Comparison of ENCODE assay signal across 13 cellular contexts in the genomic region with DNA sequence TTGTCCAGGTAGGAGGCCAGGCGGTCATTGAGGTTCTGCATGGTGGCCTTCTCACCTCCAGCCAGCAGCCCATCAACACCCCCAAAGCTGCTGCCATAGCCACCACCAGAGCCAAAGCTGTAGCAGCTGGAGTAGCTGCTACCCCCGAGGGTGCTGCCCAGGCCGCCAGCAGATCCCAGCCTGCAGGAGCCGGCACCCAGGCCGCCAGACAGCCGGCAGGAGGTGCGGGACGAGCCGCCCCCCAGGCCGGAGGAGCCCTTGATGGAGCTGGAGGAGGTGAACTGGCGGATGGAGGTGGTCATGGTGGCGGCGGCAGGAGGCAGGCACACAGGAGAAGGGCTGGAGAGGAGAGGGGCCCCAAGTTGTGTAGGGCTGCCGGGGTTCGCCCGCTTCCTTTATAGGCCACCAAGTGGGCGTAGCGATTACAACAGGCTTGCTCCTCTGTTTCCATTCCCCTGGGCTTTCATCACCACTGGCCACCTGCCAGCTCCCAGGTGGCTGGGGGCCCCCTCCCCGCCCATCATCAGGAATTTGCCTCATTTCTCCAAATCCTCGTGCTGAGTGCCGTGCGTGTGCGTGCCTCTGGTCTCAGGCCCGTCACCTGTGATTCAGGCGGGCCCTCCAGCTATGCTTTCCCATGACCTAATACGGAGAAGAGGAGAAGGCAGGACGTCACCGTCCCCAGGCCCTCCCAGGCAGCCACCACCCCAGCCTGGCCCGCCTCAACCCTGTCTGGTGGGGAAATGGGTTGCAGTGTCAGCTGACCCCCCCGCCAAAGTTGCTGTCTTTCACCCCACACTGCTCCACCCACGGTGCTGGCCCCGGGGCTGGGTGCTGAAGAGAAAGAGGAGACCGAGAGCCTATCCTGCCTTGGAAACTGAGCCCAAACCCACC. TPM values are rescaled to one million over a fixed set of nuclear protein-coding genes. Genes with fewer than 3 reads are reported as not detected.
DNase-seq lines count a peak whose midpoint lies in the region; ATAC-seq and TF ChIP-seq lines count a peak whose summit lies in the region.
"Had no signal": no experiment of that assay in that cellular context is flagged by ENCODE, and none has a peak within 500 bp of the region (broad histone marks: within the 10 kb centered on the region; RNA-seq: fewer than 3 reads in every experiment).

Gene KRT17, minus strand, starts transcription at position 368 of the 894 bp plus-strand sequence. Its CDS starts 66 bp downstream, at position 302.

- peak within 1 kb of the TSS; percentile 49 for H3K4me3 ChIP-seq in RWPE2 (ENCODE audit: severe bottlenecking)
- no peak within 1 kb of the TSS for H3K4me3 ChIP-seq in hepatocyte
- peak within 1 kb of the TSS; percentile 24 for H3K4me3 ChIP-seq in suprapubic skin

- no peak within 1 kb of the TSS for H2BK5ac ChIP-seq in H9 (ENCODE audit: insufficient read length, low read length)

- no peak within 1 kb of the TSS for H3K56ac ChIP-seq in H9 (ENCODE audit: insufficient read length, low read depth, low read length)

- no peak within 1 kb of the TSS for H3K14ac ChIP-seq in H9 (ENCODE audit: insufficient read depth, low read length)

- no peak within 1 kb of the TSS for H3K9ac ChIP-seq in H9 (ENCODE audit: extremely low read depth, insufficient read length, low read length)

- peak; percentile 62 for DNase-seq in H9
- DNase-seq in RWPE2 (ENCODE audit: low spot score), result peak; percentile 97
- peak; percentile 68 for DNase-seq in hepatocyte (ENCODE audit: low spot score)
- peak in 1 of 2 donors; percentile 75 for DNase-seq in suprapubic skin (ENCODE audit: low spot score in 2 of 2)
- DNase-seq in activated CD4-positive, alpha-beta T cell treated with anti-CD3 and anti-CD28 coated beads, Interleukin-2, amount 10 ng/mL, durations not matched to agents 7 days and 5 days, result no peak
- DNase-seq: activated T-cell treated with anti-CD3 and anti-CD28 coated beads, Interleukin-2, amount 50 U/mL, for 24 hours; DMS79; Kasumi-1; right cardiac atrium had no signal

- H3K36me3 ChIP-seq in RWPE2 (ENCODE audit: low read depth) (peaks cover 38% of the 10 kb centered on the region), hepatocyte (replicated peaks; ENCODE audit: insufficient read depth, low read depth) (no peaks in the 10 kb centered on the region), suprapubic skin (no peaks in the 10 kb centered on the region)

- no peaks in the 10 kb centered on the region for H3K79me2 ChIP-seq in H9 (ENCODE audit: insufficient read depth, low read length)
- H3K79me2 ChIP-seq in hepatocyte, result no peaks in the 10 kb centered on the region

- no peak within 1 kb of the TSS for H3K4me3 Mint-ChIP-seq in H9
- no peak within 1 kb of the TSS for H3K4me3 Mint-ChIP-seq in activated CD4-positive, alpha-beta T cell treated with anti-CD3 and anti-CD28 coated beads, Interleukin-2, amount 10 ng/mL, durations not matched to agents 7 days and 5 days
- H3K4me3 Mint-ChIP-seq: activated T-cell treated with anti-CD3 and anti-CD28 coated beads, Interleukin-2, amount 50 U/mL, for 24 hours; memory B cell had no signal

- H2BK15ac ChIP-seq in H9 (ENCODE audit: low read depth, low read length), result no peak within 1 kb of the TSS

- no peaks in the 10 kb centered on the region for H3K23me2 ChIP-seq in H9 (ENCODE audit: insufficient read length, low read depth, low read length, poor library complexity, severe bottlenecking)

- H4K91ac ChIP-seq in H9 (ENCODE audit: insufficient read length, low read depth, low read length), result no peak within 1 kb of the TSS

- H3K27ac ChIP-seq in H9 (ENCODE audit: insufficient read length, low read depth, low read length) (no peak within 1 kb of the TSS), RWPE2 (ENCODE audit: poor library complexity, severe bottlenecking) (peak within 1 kb of the TSS; percentile 99), hepatocyte (no peak within 1 kb of the TSS), suprapubic skin (peak within 1 kb of the TSS; percentile 35)

- POLR2A ChIA-PET in activated CD4-positive, alpha-beta T cell treated with anti-CD3 and anti-CD28 coated beads, Interleukin-2, amount 10 ng/mL, durations not matched to agents 7 days and 5 days (lab: Charles Lee), result no interaction called here

- no peak within 1 kb of the TSS for H2BK120ac ChIP-seq in H9 (ENCODE audit: low read depth, low read length, poor library complexity, severe bottlenecking)

- no peak for TF ChIP-seq POLR2A in suprapubic skin (IDR thresholded peaks at IDR 0.05)

- no peak within 1 kb of the TSS for H3K4ac ChIP-seq in H9 (ENCODE audit: low read depth, low read length)

- H3K4me1 Mint-ChIP-seq in H9, result peaks cover 30 to 39% of the 10 kb centered on the region in 2 experiments
- H3K4me1 Mint-ChIP-seq in activated CD4-positive, alpha-beta T cell treated with anti-CD3 and anti-CD28 coated beads, Interleukin-2, amount 10 ng/mL, durations not matched to agents 7 days and 5 days, result no peaks in the 10 kb centered on the region
- H3K4me1 Mint-ChIP-seq: memory B cell had no signal

- ATAC-seq in RWPE2 (ENCODE audit: low read depth), result peak; percentile 45
- no peak for ATAC-seq in HG02610 (IDR thresholded peaks at IDR 0.05; ENCODE audit: unreplicated experiment)
- no peak for ATAC-seq in HG02970 (IDR thresholded peaks at IDR 0.05; ENCODE audit: low FRiP score, unreplicated experiment)
- ATAC-seq: right cardiac atrium had no signal

- H3K36me3 Mint-ChIP-seq in H9 (ENCODE audit: insufficient read depth in 1 of 3, low read depth in 3 of 3), result no peaks in the 10 kb centered on the region; a peak in 2 of 7 replicates
- no peaks in the 10 kb centered on the region for H3K36me3 Mint-ChIP-seq in activated CD4-positive, alpha-beta T cell treated with anti-CD3 and anti-CD28 coated beads, Interleukin-2, amount 10 ng/mL, durations not matched to agents 7 days and 5 days (ENCODE audit: low read depth)
- H3K36me3 Mint-ChIP-seq: memory B cell had no signal

- H3K9me3 Mint-ChIP-seq in H9, result no peaks in the 10 kb centered on the region
- H3K9me3 Mint-ChIP-seq in activated CD4-positive, alpha-beta T cell treated with anti-CD3 and anti-CD28 coated beads, Interleukin-2, amount 10 ng/mL, durations not matched to agents 7 days and 5 days, result no peaks in the 10 kb centered on the region
- H3K9me3 Mint-ChIP-seq: activated T-cell treated with anti-CD3 and anti-CD28 coated beads, Interleukin-2, amount 50 U/mL, for 24 hours; memory B cell had no signal

- no peaks in the 10 kb centered on the region for H3K79me1 ChIP-seq in H9 (ENCODE audit: insufficient read depth, low read depth, low read length, poor library complexity, severe bottlenecking)

- no peak within 1 kb of the TSS for H3K18ac ChIP-seq in H9 (ENCODE audit: insufficient read length, low read depth, low read length)

- no CpG with 5 or more reads among the region's 33 CpGs for WGBS in H9 (ENCODE audit: extremely low coverage, insufficient read length, low lambda C conversion rate)
- WGBS in hepatocyte (ENCODE audit: low lambda C conversion rate, missing lambda C conversion rate), result 85% methylated on average over 32 of the region's 33 CpGs
- no CpG with 5 or more reads among the region's 33 CpGs for WGBS in suprapubic skin

- no peak within 1 kb of the TSS for H2BK12ac ChIP-seq in H9 (ENCODE audit: insufficient read length, low read depth, low read length)

- H3K4me2 ChIP-seq in H9 (ENCODE audit: insufficient read depth, insufficient read length, low read length) (no peak within 1 kb of the TSS), hepatocyte (no peak within 1 kb of the TSS)

- H4K5ac ChIP-seq in H9 (ENCODE audit: insufficient read length, low read depth, low read length), result no peak within 1 kb of the TSS

- no peak within 1 kb of the TSS for H4K8ac ChIP-seq in H9 (replicated peaks; ENCODE audit: insufficient read length, low read depth, low read length)

- no peak within 1 kb of the TSS for H2AK5ac ChIP-seq in H9 (ENCODE audit: insufficient read length, low read length)

- H3K27me3 ChIP-seq in H9 (ENCODE audit: insufficient read depth, low read length), result no peaks in the 10 kb centered on the region
- H3K27me3 ChIP-seq in RWPE2 (ENCODE audit: insufficient read depth, poor library complexity, severe bottlenecking), result no peaks in the 10 kb centered on the region
- H3K27me3 ChIP-seq in hepatocyte, result no peaks in the 10 kb centered on the region
- peaks cover 5% of the 10 kb centered on the region for H3K27me3 ChIP-seq in suprapubic skin

- TF ChIP-seq EP300 in suprapubic skin (IDR thresholded peaks at IDR 0.05), result no peak

- no peaks in the 10 kb centered on the region; the same call in 1 of the 2 replicates for H3K27me3 Mint-ChIP-seq in H9 (ENCODE audit: low read depth)
- H3K27me3 Mint-ChIP-seq in activated CD4-positive, alpha-beta T cell treated with anti-CD3 and anti-CD28 coated beads, Interleukin-2, amount 10 ng/mL, durations not matched to agents 7 days and 5 days, result no peaks in the 10 kb centered on the region
- H3K27me3 Mint-ChIP-seq: activated T-cell treated with anti-CD3 and anti-CD28 coated beads, Interleukin-2, amount 50 U/mL, for 24 hours had no signal

- H2BK20ac ChIP-seq in H9 (ENCODE audit: low read depth, low read length, poor library complexity, severe bottlenecking), result no peak within 1 kb of the TSS

- CTCF ChIA-PET in activated CD4-positive, alpha-beta T cell treated with anti-CD3 and anti-CD28 coated beads, Interleukin-2, amount 10 ng/mL, durations not matched to agents 7 days and 5 days (lab: Charles Lee), result interaction anchor here (1.2 to 1.3 kb wide), 2 partner anchors 24 to 38 kb away, joined by 3 to 5 read pairs; no protein-coding TSS in a partner anchor

- no peaks in the 10 kb centered on the region for H3K9me2 ChIP-seq in hepatocyte (replicated peaks; ENCODE audit: insufficient read depth)

- H4K20me1 ChIP-seq in H9 (ENCODE audit: control insufficient read depth, insufficient read depth, insufficient read length), result no peaks in the 10 kb centered on the region
- H4K20me1 ChIP-seq in hepatocyte (ENCODE audit: insufficient read depth, poor library complexity, severe bottlenecking), result no peaks in the 10 kb centered on the region

- H3K4me1 ChIP-seq in H9 (ENCODE audit: insufficient read depth, low read length) (no peaks in the 10 kb centered on the region; the same call in 1 of the 2 replicates), RWPE2 (ENCODE audit: insufficient read depth, poor library complexity, severe bottlenecking) (peaks cover 21% of the 10 kb centered on the region), hepatocyte (ENCODE audit: insufficient read depth) (peaks cover 7% of the 10 kb centered on the region), suprapubic skin (peaks cover 59% of the 10 kb centered on the region)

- H3T11ph ChIP-seq in H9 (ENCODE audit: low read length), result no peak within 1 kb of the TSS

- H3K23ac ChIP-seq in H9 (ENCODE audit: insufficient read length, low read depth, low read length), result no peak within 1 kb of the TSS

- peak within 1 kb of the TSS in 1 of 3 experiments; percentile 44; a peak in 3 of 7 replicates for H3K27ac Mint-ChIP-seq in H9
- no peak within 1 kb of the TSS for H3K27ac Mint-ChIP-seq in activated CD4-positive, alpha-beta T cell treated with anti-CD3 and anti-CD28 coated beads, Interleukin-2, amount 10 ng/mL, durations not matched to agents 7 days and 5 days
- H3K27ac Mint-ChIP-seq: activated T-cell treated with anti-CD3 and anti-CD28 coated beads, Interleukin-2, amount 50 U/mL, for 24 hours; memory B cell had no signal

- H2AFZ ChIP-seq in H9 (ENCODE audit: low read length) (no peak within 1 kb of the TSS), hepatocyte (no peak within 1 kb of the TSS)

- H3K9me3 ChIP-seq in H9 (ENCODE audit: control insufficient read depth, low read depth, low read length) (no peaks in the 10 kb centered on the region), RWPE2 (ENCODE audit: severe bottlenecking) (no peaks in the 10 kb centered on the region), hepatocyte (ENCODE audit: low read depth) (no peaks in the 10 kb centered on the region), suprapubic skin (no peaks in the 10 kb centered on the region)

- TF ChIP-seq CTCF in H9 (conservative IDR thresholded peaks at IDR 0.05) (peak; percentile 26; the same call in 1 of the 3 replicates), RWPE2 (IDR thresholded peaks at IDR 0.05; ENCODE audit: poor library complexity, severe bottlenecking) (no peak), hepatocyte (IDR thresholded peaks at IDR 0.05; ENCODE audit: poor library complexity) (no peak), suprapubic skin (IDR thresholded peaks at IDR 0.05) (no peak)

RNA-seq across cellular contexts. Expression of gene KRT17, which starts in this region (rescaled TPM):
- 1.1 and 1.5 TPM in 2 replicates for total RNA-seq in H9 (2021)
- total RNA-seq in hepatocyte, result 41.5 and 59.5 TPM in 2 replicates
- polyA plus RNA-seq in hepatocyte, result 118 and 145 TPM in 2 replicates
- 1,000 to 10,000 TPM in 2 of 4 donors, 100 to 1,000 TPM in 2; 434 to 2,751 (median 1,314) TPM for total RNA-seq in suprapubic skin
- under 1 TPM in 1 of 2 experiments, not detected in 1; 0.25 TPM for total RNA-seq in activated CD4-positive, alpha-beta T cell treated with anti-CD3 and anti-CD28 coated beads, Interleukin-2, amount 10 ng/mL, durations not matched to agents 7 days and 5 days
- total RNA-seq: cardiac septum, right cardiac atrium had no signal

Comparison
In these comparisons a context has a peak if more than half of its experiments do, and no peak if none do; other contexts are left out.
1. RNA of gene KRT17 (total RNA-seq): 434 to 2,751 TPM in suprapubic skin and 41.5 to 59.5 TPM in hepatocyte; 1.1 to 1.5 TPM in H9 and 0.25 TPM in activated CD4-positive, alpha-beta T cell treated with anti-CD3 and anti-CD28 coated beads, Interleukin-2, amount 10 ng/mL, durations not matched to agents 7 days and 5 days; every median in the first group is over 10 times any median in the second.
2. H3K27ac ChIP-seq: peak in RWPE2 (single experiment) and suprapubic skin (single experiment); none in H9 (single experiment) and hepatocyte (single experiment).